17 cellular contexts compared by ENCODE assay signal in genomic region chr7:137661634-137662033, GRCh38.
DNase-seq lines count a peak whose midpoint lies in the region; ATAC-seq and TF ChIP-seq lines count a peak whose summit lies in the region.
"Had no signal": no experiment of that assay in that cellular context is flagged by ENCODE, and none has a peak within 500 bp of the region (broad histone marks: within the 10 kb centered on the region; RNA-seq: fewer than 3 reads in every experiment).

No MANE protein-coding gene starts in this region.

- peak; percentile 9 for DNase-seq in GM03348 (ENCODE audit: low spot score)
- DNase-seq in WTC11 (ENCODE audit: low spot score): no peak
- DNase-seq in iPS-NIHi11 (ENCODE audit: low spot score): peak; percentile 74
- peak; percentile 42 for DNase-seq in renal cortical epithelial cell (ENCODE audit: low read depth)
- no peak for DNase-seq in SHP77 treated with DMSO at 0.1 percent for 48 hours (lab: John Stamatoyannopoulos, UW)
- no peak for DNase-seq in activated effector memory CD4-positive, alpha-beta T cell treated with Interleukin-2 at 50 U/mL for 16 hours
- DNase-seq: BE2C; Calu3; CD4-positive, alpha-beta memory T cell; DMS53; GM23248; NCI-H1048; NCI-H1436 treated with DMSO at 0.1 percent for 48 hours; NCI-H2081; NCI-H510A treated with DMSO at 0.1 percent for 48 hours; NCI-H82 had no signal

- H3K4me3 Mint-ChIP-seq in WTC11: no peak overlapping the region
- H3K4me3 Mint-ChIP-seq: CD4-positive, alpha-beta memory T cell had no signal

- POLR2A ChIA-PET in WTC11 (lab: Charles Lee): no interaction called here

- H3K27ac Mint-ChIP-seq in WTC11: no peak overlapping the region
- H3K27ac Mint-ChIP-seq: CD4-positive, alpha-beta memory T cell had no signal

- peaks cover 5% of the 10 kb centered on the region for H3K9me3 Mint-ChIP-seq in WTC11
- H3K9me3 Mint-ChIP-seq: CD4-positive, alpha-beta memory T cell had no signal

- CTCF ChIA-PET in WTC11 (lab: Charles Lee): interaction anchor here (1.1 kb wide), 1 partner anchor 13 kb away, joined by 3 read pairs; no protein-coding TSS in a partner anchor

- no peaks in the 10 kb centered on the region for H3K27me3 Mint-ChIP-seq in WTC11 (ENCODE audit: low read depth)

- TF ChIP-seq CTCF in WTC11 (IDR thresholded peaks at IDR 0.05): no peak

- ATAC-seq in WTC11: peak; percentile 83
- no peak for ATAC-seq in GM18867 (IDR thresholded peaks at IDR 0.05; ENCODE audit: unreplicated experiment)

- peaks cover 44% of the 10 kb centered on the region for H3K4me1 Mint-ChIP-seq in WTC11
- H3K4me1 Mint-ChIP-seq: CD4-positive, alpha-beta memory T cell had no signal

- H3K36me3 Mint-ChIP-seq in WTC11: no peaks in the 10 kb centered on the region
- H3K36me3 Mint-ChIP-seq: CD4-positive, alpha-beta memory T cell had no signal

TF ChIP-seq in WTC11, 78 proteins besides CTCF, POLR2A, EP300 and RAD21:
- TF ChIP-seq NR1H2 (CRISPR knock-in tag; IDR thresholded peaks at IDR 0.05) (no peak), NFE2L1 (CRISPR knock-in tag; IDR thresholded peaks at IDR 0.05) (no peak), AFF4 (CRISPR knock-in tag; IDR thresholded peaks at IDR 0.05; ENCODE audit: borderline replicate concordance) (no peak), ATF3 (CRISPR knock-in tag; conservative IDR thresholded peaks at IDR 0.05) (no peak), ZNF671 (CRISPR knock-in tag; IDR thresholded peaks at IDR 0.05) (no peak), CBFB (CRISPR knock-in tag; IDR thresholded peaks at IDR 0.05; ENCODE audit: low read depth) (no peak), ZNF263 (CRISPR knock-in tag; IDR thresholded peaks at IDR 0.05; ENCODE audit: low read depth) (no peak), ZBTB21 (CRISPR knock-in tag; IDR thresholded peaks at IDR 0.05; ENCODE audit: borderline replicate concordance) (no peak), ZNF396 (CRISPR knock-in tag; IDR thresholded peaks at IDR 0.05; ENCODE audit: borderline replicate concordance) (no peak), TCF7 (CRISPR knock-in tag; IDR thresholded peaks at IDR 0.05; ENCODE audit: low read depth) (no peak), ZNF232 (CRISPR knock-in tag; IDR thresholded peaks at IDR 0.05) (no peak), ZBTB43 (CRISPR knock-in tag; IDR thresholded peaks at IDR 0.05) (no peak), TP53 (CRISPR knock-in tag; IDR thresholded peaks at IDR 0.05) (no peak), SP1 (CRISPR knock-in tag; conservative IDR thresholded peaks at IDR 0.05) (no peak), ESRRA (CRISPR knock-in tag; IDR thresholded peaks at IDR 0.05; ENCODE audit: borderline replicate concordance) (no peak), GTF2I (CRISPR knock-in tag; conservative IDR thresholded peaks at IDR 0.05) (no peak)

Comparison
In these comparisons a context has a peak if more than half of its experiments do, and no peak if none do; other contexts are left out.
1. DNase-seq: peak in GM03348 (single experiment), iPS-NIHi11 (single experiment) and renal cortical epithelial cell (single experiment); none in WTC11 (single experiment), SHP77 treated with DMSO at 0.1 percent for 48 hours (single experiment) and activated effector memory CD4-positive, alpha-beta T cell treated with Interleukin-2 at 50 U/mL for 16 hours (single experiment).